19 cellular contexts compared by ENCODE assay signal in genomic region chr9:16191237-16191636, GRCh38.
DNase-seq lines count a peak whose midpoint lies in the region; ATAC-seq and TF ChIP-seq lines count a peak whose summit lies in the region.
"Had no signal": no experiment of that assay in that cellular context is flagged by ENCODE, and none has a peak within 500 bp of the region (broad histone marks: within the 10 kb centered on the region; RNA-seq: fewer than 3 reads in every experiment).

No MANE protein-coding gene starts in this region.

- 0 out of 2 replicates have a peak overlapping the region, but pooled peaks have one; percentile 65 for H3K4me2 ChIP-seq in PC-3 (ENCODE audit: low read length)

- H3K4me1 ChIP-seq in PC-3 (ENCODE audit: insufficient read depth, low read length) (peaks cover 30% of the 10 kb centered on the region), esophagus muscularis mucosa (peaks cover 3 to 13% (median 11%) of the 10 kb centered on the region in 4 donors), mesodermal cell (ENCODE audit: control insufficient read depth, insufficient read depth, low read length, poor library complexity, severe bottlenecking) (peaks cover 35% of the 10 kb centered on the region)
- H3K4me1 ChIP-seq: prostate gland had no signal

- no peaks in the 10 kb centered on the region for H3K36me3 ChIP-seq in PC-3 (ENCODE audit: low read depth, low read length)
- H3K36me3 ChIP-seq in esophagus muscularis mucosa = no peaks in the 10 kb centered on the region
- no peaks in the 10 kb centered on the region for H3K36me3 ChIP-seq in mesodermal cell (ENCODE audit: control insufficient read depth, insufficient read depth, low read length)
- H3K36me3 ChIP-seq: lower lobe of right lung, prostate gland had no signal

- CTCF ChIA-PET in PC-3 (lab: Charles Lee) = no interaction called here

- DNase-seq in A172 (ENCODE audit: low spot score) (peak; percentile 17), PC-3 (no peak), esophagus muscularis mucosa (ENCODE audit: extremely low spot score) (peak; percentile 57), RPMI8226 (no peak), retina (no peak), NCI-H2171 treated with DMSO at 0.1 percent for 48 hours (lab: John Stamatoyannopoulos, UW) (no peak)
- DNase-seq: activated CD4-positive, alpha-beta T cell treated with anti-CD3 and anti-CD28 coated beads, Interleukin-2, amount 50 U/mL, for 1 hour; activated naive CD4-positive, alpha-beta T cell treated with anti-CD3 and anti-CD28 coated beads, Interleukin-2, amount 50 U/mL, for 16 hours; Calu3; central memory CD4-positive, alpha-beta T cell; DND-41; lower lobe of right lung; NCI-H1048; NCI-H1930; NCI-H748 treated with DMSO at 0.1 percent for 48 hours; SW 1271 had no signal

- no peaks in the 10 kb centered on the region for H3K27me3 ChIP-seq in PC-3 (ENCODE audit: low read length)
- H3K27me3 ChIP-seq in esophagus muscularis mucosa = no peaks in the 10 kb centered on the region

- no peak for TF ChIP-seq CTCF in PC-3 (conservative IDR thresholded peaks at IDR 0.05; ENCODE audit: low read depth, low read length)
- no peak for TF ChIP-seq CTCF in esophagus muscularis mucosa (IDR thresholded peaks at IDR 0.05)

- no TSS peak for BruUV-seq in PC-3 (replicated peaks; lab: Mats Ljungman, UMichigan)

- no peaks in the 10 kb centered on the region for H3K79me2 ChIP-seq in PC-3 (ENCODE audit: low read length)

- H3K9ac ChIP-seq in PC-3 (ENCODE audit: low read length) = no peak overlapping the region

- H3K27ac ChIP-seq in PC-3 (ENCODE audit: low read length) = peak overlapping the region; percentile 83
- no peak overlapping the region for H3K27ac ChIP-seq in esophagus muscularis mucosa (replicated peaks in 1 of 4)
- peak overlapping the region; percentile 99 for H3K27ac ChIP-seq in mesodermal cell (ENCODE audit: low read depth, low read length, severe bottlenecking)
- H3K27ac ChIP-seq: lower lobe of right lung, prostate gland had no signal

- POLR2A ChIA-PET in PC-3 (lab: Charles Lee; ENCODE audit: unreplicated experiment) = no interaction called here

- no peaks in the 10 kb centered on the region for H4K20me1 ChIP-seq in PC-3 (ENCODE audit: low read length)

- no peak overlapping the region for H3K4me3 ChIP-seq in PC-3 (ENCODE audit: low read length)
- H3K4me3 ChIP-seq in esophagus muscularis mucosa = no peak overlapping the region
- H3K4me3 ChIP-seq in mesodermal cell (ENCODE audit: extremely low read depth, insufficient read depth, low read length, poor library complexity, severe bottlenecking) = no peak overlapping the region
- H3K4me3 ChIP-seq: lower lobe of right lung, prostate gland had no signal

- no peaks in the 10 kb centered on the region for H3K9me2 ChIP-seq in PC-3 (replicated peaks; ENCODE audit: low read length)

- no peak overlapping the region for H2AFZ ChIP-seq in PC-3 (ENCODE audit: low read length)

- no peak for TF ChIP-seq POLR2A in esophagus muscularis mucosa (IDR thresholded peaks at IDR 0.05; ENCODE audit: low read depth)

- no peak for TF ChIP-seq EP300 in esophagus muscularis mucosa (IDR thresholded peaks at IDR 0.05)

- intact Hi-C loops in PC-3 (cut with micrococcal nuclease) = loop anchor here (5.0 kb wide), 2 partner anchors 129 to 226 kb away; no protein-coding TSS in a partner anchor
- intact Hi-C loops in esophagus muscularis mucosa (cut with DNase I) = loop anchor here (5.0 to 10.0 kb wide), 2 partner anchors 534 to 681 kb away; partner anchors contain the start of gene BNC2

- whole genome bisulfite sequencing in esophagus muscularis mucosa = 82% methylated on average over 3 of the region's 4 CpGs
- 82 to 93% methylated on average over 2 of the region's 4 CpGs for WGBS in mesodermal cell (ENCODE audit: insufficient coverage in 2 of 2), 2 experiments

- ATAC-seq in PC-3 (no peak), GM18867 (IDR thresholded peaks at IDR 0.05; ENCODE audit: unreplicated experiment) (no peak)

- no peaks in the 10 kb centered on the region for H3K9me3 ChIP-seq in PC-3 (ENCODE audit: low read length)
- H3K9me3 ChIP-seq in esophagus muscularis mucosa = peaks cover 0 to 7% (median 3%) of the 10 kb centered on the region in 4 donors
- H3K9me3 ChIP-seq in mesodermal cell (ENCODE audit: control insufficient read depth, low read length) = no peaks in the 10 kb centered on the region
- H3K9me3 ChIP-seq: lower lobe of right lung, prostate gland had no signal

- H3F3A ChIP-seq in PC-3 (ENCODE audit: low read length, unreplicated experiment) = no peaks in the 10 kb centered on the region

Comparison
In these comparisons a context has a peak if more than half of its experiments do, and no peak if none do; other contexts are left out.
1. DNase-seq: peak in A172 (single experiment) and esophagus muscularis mucosa (single experiment); none in PC-3 (single experiment), RPMI8226 (single experiment), retina (single experiment) and NCI-H2171 treated with DMSO at 0.1 percent for 48 hours (single experiment).
2. H3K27ac ChIP-seq: peak in PC-3 (single experiment) and mesodermal cell (single experiment); none in esophagus muscularis mucosa (0 of 4).